1 cellular context compared by ENCODE assay signal in genomic region chr1:203692565-203693470, GRCh38.
TF ChIP-seq lines count a peak whose summit lies in the region.

No MANE protein-coding gene starts in this region.

TF ChIP-seq in GM23338, 12 proteins besides CTCF, POLR2A, EP300 and RAD21 (continued from another document):
- TF ChIP-seq ETS1 (IDR thresholded peaks at IDR 0.05) (no peak), STAT1 (IDR thresholded peaks at IDR 0.05; ENCODE audit: unreplicated experiment) (no peak), ZNF114 (CRISPR knock-in tag; IDR thresholded peaks at IDR 0.05) (no peak), EZH2phosphoT487 (IDR thresholded peaks at IDR 0.05; ENCODE audit: unreplicated experiment) (no peak)
